12 cellular contexts compared by ENCODE assay signal in the genomic region with DNA sequence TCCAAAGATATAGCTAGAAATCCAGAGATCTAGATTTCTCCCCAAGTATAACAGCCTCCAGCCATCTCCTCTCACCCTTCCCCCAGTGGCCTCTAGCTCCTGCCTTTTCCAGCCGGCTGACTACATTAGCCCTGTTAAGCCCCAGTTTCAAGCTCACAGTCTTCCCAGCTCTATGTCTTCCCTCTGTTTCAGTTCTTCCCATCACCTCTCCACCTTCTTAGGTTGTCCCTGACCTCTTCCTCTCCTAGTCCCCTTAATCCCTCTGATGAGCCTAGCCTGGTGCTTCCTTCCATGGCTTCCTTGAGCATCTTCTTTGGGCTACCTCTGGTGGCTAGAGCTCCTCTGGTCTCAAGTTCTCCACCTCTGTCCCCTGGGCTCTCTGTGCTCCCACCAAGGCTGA. TPM values are rescaled to one million over a fixed set of nuclear protein-coding genes. Genes with fewer than 3 reads are reported as not detected.
A peak's percentile ranks its signal among the peaks of the same experiment; 100 is the strongest.
DNase-seq lines count a peak whose midpoint lies in the region; ATAC-seq and TF ChIP-seq lines count a peak whose summit lies in the region.
"Had no signal": no experiment of that assay in that cellular context is flagged by ENCODE, and none has a peak within 500 bp of the region (broad histone marks: within the 10 kb centered on the region; RNA-seq: fewer than 3 reads in every experiment).

No MANE protein-coding gene starts in this region.

- peak overlapping the region in 1 of 11 experiments; percentile 32; a peak in 1 of 22 replicates for H3K27ac ChIP-seq in BLaER1 treated with 17β-estradiol and CSF1 and Interleukin-3, amounts not matched to agents 10 nM and 100 nM
- H3K27ac ChIP-seq in DOHH2 (ENCODE audit: low read depth, low read length): no peak overlapping the region

- H3K27ac Mint-ChIP-seq in activated naive CD8-positive, alpha-beta T cell treated with anti-CD3 and anti-CD28 coated beads, Interleukin-2, amount 10 ng/mL, durations not matched to agents 7 days and 5 days: no peak overlapping the region
- H3K27ac Mint-ChIP-seq in mesothelial cell of epicardium: peak overlapping the region; percentile 73

- ATAC-seq in activated naive CD8-positive, alpha-beta T cell treated with anti-CD3 and anti-CD28 coated beads, Interleukin-2, amount 10 ng/mL, durations not matched to agents 7 days and 5 days (ENCODE audit: low read depth): no peak
- ATAC-seq in HG02973 (IDR thresholded peaks at IDR 0.05; ENCODE audit: unreplicated experiment) (no peak), HG03521 (IDR thresholded peaks at IDR 0.05; ENCODE audit: unreplicated experiment) (no peak)

- H3K36me3 Mint-ChIP-seq in activated naive CD8-positive, alpha-beta T cell treated with anti-CD3 and anti-CD28 coated beads, Interleukin-2, amount 10 ng/mL, durations not matched to agents 7 days and 5 days: no peaks in the 10 kb centered on the region
- no peaks in the 10 kb centered on the region for H3K36me3 Mint-ChIP-seq in mesothelial cell of epicardium

- H3K9me2 ChIP-seq in DOHH2 (replicated peaks; ENCODE audit: control insufficient read depth, low read length): no peaks in the 10 kb centered on the region

- no peaks in the 10 kb centered on the region for H3K9me3 ChIP-seq in BLaER1 treated with 17β-estradiol and CSF1 and Interleukin-3, amounts not matched to agents 10 nM and 100 nM (replicated peaks in 1 of 11)
- no peaks in the 10 kb centered on the region for H3K9me3 ChIP-seq in DOHH2 (ENCODE audit: control insufficient read depth, insufficient read depth, low read length)
- H3K9me3 ChIP-seq: esophagus squamous epithelium, sigmoid colon had no signal

- no peak for DNase-seq in activated naive CD8-positive, alpha-beta T cell treated with anti-CD3 and anti-CD28 coated beads, Interleukin-2, amount 10 ng/mL, durations not matched to agents 7 days and 5 days
- DNase-seq in mesothelial cell of epicardium (ENCODE audit: low spot score in 2 of 2, unreplicated experiment in 2 of 2): no peak
- DNase-seq in GM10266 (ENCODE audit: extremely low spot score): no peak
- no peak for DNase-seq in ureter (ENCODE audit: low spot score)
- DNase-seq: activated gamma-delta T cell treated with Interleukin-2 at 50 U/mL for 16 hours, esophagus squamous epithelium, NCI-H510A had no signal

- TF ChIP-seq CTCF in DOHH2 (IDR thresholded peaks at IDR 0.05; ENCODE audit: low read depth, low read length, poor library complexity, severe bottlenecking) (no peak), mesothelial cell of epicardium (IDR thresholded peaks at IDR 0.05; ENCODE audit: unreplicated experiment) (no peak), GM10266 (IDR thresholded peaks at IDR 0.05; ENCODE audit: control insufficient read depth, insufficient read depth, low read depth, missing control alignments) (no peak)

- H3K9ac ChIP-seq in BLaER1 treated with 17β-estradiol and CSF1 and Interleukin-3, amounts not matched to agents 10 nM and 100 nM: peak overlapping the region in 7 of 11 experiments; percentile 1 to 65 (median 27); a peak in 6 of 22 replicates

- peak overlapping the region; percentile 32 to 91 (median 87); a peak in 20 of 22 replicates for H3K4me2 ChIP-seq in BLaER1 treated with 17β-estradiol and CSF1 and Interleukin-3, amounts not matched to agents 10 nM and 100 nM
- H3K4me2 ChIP-seq in DOHH2 (ENCODE audit: low read length): peak overlapping the region; percentile 25; the same call in 1 of the 2 replicates

- peaks cover 0 to 26% (median 21%) of the 10 kb centered on the region in 11 experiments; a peak in 15 of 22 replicates for H4K20me1 ChIP-seq in BLaER1 treated with 17β-estradiol and CSF1 and Interleukin-3, amounts not matched to agents 10 nM and 100 nM
- 0 out of 2 replicates have a peak, but pooled peaks cover 7% of the 10 kb centered on the region for H4K20me1 ChIP-seq in DOHH2 (ENCODE audit: control insufficient read depth, insufficient read depth, low read depth, low read length)

- peaks cover 14% of the 10 kb centered on the region for H3F3A ChIP-seq in DOHH2 (ENCODE audit: control insufficient read depth, insufficient read depth)

- peaks cover 19% of the 10 kb centered on the region for H3K79me2 ChIP-seq in DOHH2 (ENCODE audit: control insufficient read depth, low read length)

- no peak overlapping the region for H3K4me3 ChIP-seq in BLaER1 treated with 17β-estradiol and CSF1 and Interleukin-3, amounts not matched to agents 10 nM and 100 nM
- H3K4me3 ChIP-seq in DOHH2 (ENCODE audit: low read length): peak overlapping the region; percentile 14

- POLR2A ChIA-PET in activated naive CD8-positive, alpha-beta T cell treated with anti-CD3 and anti-CD28 coated beads, Interleukin-2, amount 10 ng/mL, durations not matched to agents 7 days and 5 days (lab: Charles Lee): interaction anchor here (0.6 to 1.0 kb wide), 2 partner anchors 12 to 314 kb away, joined by 3 read pairs; no protein-coding TSS in a partner anchor

- H3K27me3 Mint-ChIP-seq in activated naive CD8-positive, alpha-beta T cell treated with anti-CD3 and anti-CD28 coated beads, Interleukin-2, amount 10 ng/mL, durations not matched to agents 7 days and 5 days: peaks cover 4% of the 10 kb centered on the region
- no peaks in the 10 kb centered on the region for H3K27me3 Mint-ChIP-seq in mesothelial cell of epicardium (ENCODE audit: low read depth)

- peaks cover 45% of the 10 kb centered on the region for H3K4me1 Mint-ChIP-seq in activated naive CD8-positive, alpha-beta T cell treated with anti-CD3 and anti-CD28 coated beads, Interleukin-2, amount 10 ng/mL, durations not matched to agents 7 days and 5 days
- peaks cover 53% of the 10 kb centered on the region for H3K4me1 Mint-ChIP-seq in mesothelial cell of epicardium

- no peaks in the 10 kb centered on the region for H3K27me3 ChIP-seq in BLaER1 treated with 17β-estradiol and CSF1 and Interleukin-3, amounts not matched to agents 10 nM and 100 nM
- peaks cover 4% of the 10 kb centered on the region; the same call in 1 of the 2 replicates for H3K27me3 ChIP-seq in DOHH2 (ENCODE audit: control insufficient read depth, low read length)
- H3K27me3 ChIP-seq: sigmoid colon had no signal

- H3K4me1 ChIP-seq in BLaER1 treated with 17β-estradiol and CSF1 and Interleukin-3, amounts not matched to agents 10 nM and 100 nM: peaks cover 38 to 53% (median 45%) of the 10 kb centered on the region in 10 experiments
- H3K4me1 ChIP-seq in DOHH2 (ENCODE audit: control insufficient read depth, low read length): peaks cover 62% of the 10 kb centered on the region

- H3K9me3 Mint-ChIP-seq in activated naive CD8-positive, alpha-beta T cell treated with anti-CD3 and anti-CD28 coated beads, Interleukin-2, amount 10 ng/mL, durations not matched to agents 7 days and 5 days: no peaks in the 10 kb centered on the region
- no peaks in the 10 kb centered on the region for H3K9me3 Mint-ChIP-seq in mesothelial cell of epicardium

- peak overlapping the region; percentile 5 for H3K4me3 Mint-ChIP-seq in activated naive CD8-positive, alpha-beta T cell treated with anti-CD3 and anti-CD28 coated beads, Interleukin-2, amount 10 ng/mL, durations not matched to agents 7 days and 5 days
- H3K4me3 Mint-ChIP-seq in mesothelial cell of epicardium: peak overlapping the region; percentile 85

- peaks cover 0 to 3% (median under 1%) of the 10 kb centered on the region in 11 experiments; a peak in 6 of 22 replicates for H3K36me3 ChIP-seq in BLaER1 treated with 17β-estradiol and CSF1 and Interleukin-3, amounts not matched to agents 10 nM and 100 nM
- H3K36me3 ChIP-seq in DOHH2 (ENCODE audit: control insufficient read depth, low read length): no peaks in the 10 kb centered on the region
- H3K36me3 ChIP-seq: esophagus squamous epithelium, sigmoid colon had no signal

RNA-seq across cellular contexts. Expression of gene GDF11, which starts 0.9 kb away (rescaled TPM):
- total RNA-seq in activated naive CD8-positive, alpha-beta T cell treated with anti-CD3 and anti-CD28 coated beads, Interleukin-2, amount 10 ng/mL, durations not matched to agents 7 days and 5 days: 10 to 100 TPM; 10.2 to 11.5 TPM
- 17.0 to 18.7 TPM (median 18.1 TPM) in 3 replicates for total RNA-seq in mesothelial cell of epicardium
- 7.2 TPM for total RNA-seq in ureter

RNA-seq across cellular contexts. Expression of gene CD63, which starts 13.2 kb away (rescaled TPM):
- total RNA-seq in activated naive CD8-positive, alpha-beta T cell treated with anti-CD3 and anti-CD28 coated beads, Interleukin-2, amount 10 ng/mL, durations not matched to agents 7 days and 5 days: 100 to 1,000 TPM; 150 to 165 TPM
- total RNA-seq in mesothelial cell of epicardium: 429 to 438 TPM (median 438 TPM) in 3 replicates
- 905 TPM for total RNA-seq in ureter

RNA-seq across cellular contexts. Expression of gene RDH5, which starts 21.8 kb away (rescaled TPM):
- total RNA-seq in activated naive CD8-positive, alpha-beta T cell treated with anti-CD3 and anti-CD28 coated beads, Interleukin-2, amount 10 ng/mL, durations not matched to agents 7 days and 5 days: 10 to 100 TPM; 19.0 to 21.2 TPM
- total RNA-seq in mesothelial cell of epicardium (9.7 to 11.2 TPM (median 11.2 TPM) in 3 replicates), ureter (5.8 TPM)

RNA-seq across cellular contexts. Expression of gene BLOC1S1, which starts 26.1 kb away (rescaled TPM):
- total RNA-seq in activated naive CD8-positive, alpha-beta T cell treated with anti-CD3 and anti-CD28 coated beads, Interleukin-2, amount 10 ng/mL, durations not matched to agents 7 days and 5 days: 100 to 1,000 TPM; 116 to 135 TPM
- 58.0 to 63.4 TPM (median 61.6 TPM) in 3 replicates for total RNA-seq in mesothelial cell of epicardium
- total RNA-seq in ureter: 105 TPM

RNA-seq across cellular contexts. Expression of gene ITGA7, which starts 34.3 kb away (rescaled TPM):
- total RNA-seq in activated naive CD8-positive, alpha-beta T cell treated with anti-CD3 and anti-CD28 coated beads, Interleukin-2, amount 10 ng/mL, durations not matched to agents 7 days and 5 days: 1 to 10 TPM; 4.1 to 4.2 TPM
- total RNA-seq in mesothelial cell of epicardium: 32.5 to 34.0 TPM (median 33.2 TPM) in 3 replicates
- 99.7 TPM for total RNA-seq in ureter
